ENCODE assay signal across 22 cellular contexts in genomic region chr2:140601342-140601741, GRCh38.
"Had no signal": no experiment of that assay in that cellular context is flagged by ENCODE, and none has a peak within 500 bp of the region (broad histone marks: within the 10 kb centered on the region; RNA-seq: fewer than 3 reads in every experiment).

No MANE protein-coding gene starts in this region.

- H3K27me3 ChIP-seq: SJSA1 had no signal

- H3K4me1 ChIP-seq: SJSA1 had no signal

- H3K4me2 ChIP-seq: KMS-11 had no signal

- H3K27ac ChIP-seq: KMS-11, SJSA1 had no signal

- ATAC-seq: HepG2, K562 had no signal

- DNase-seq: Kasumi-1, MM.1S, NCI-H1092 treated with DMSO at 0.1 percent for 48 hours, NCI-H1436, NCI-H187, NCI-H2029, NCI-H2081 treated with DMSO at 0.1 percent for 48 hours, NCI-H2171, NCI-H226, NCI-H446, NCI-H510A, NCI-H524 treated with DMSO at 0.1 percent for 48 hours, NCI-H69, NCI-H774, Right ventricle myocardium superior, RPMI8226, SIG-M5 had no signal

- H3K9ac ChIP-seq: KMS-11 had no signal

- H3K9me3 ChIP-seq: SJSA1 had no signal

- FAIRE-seq: HepG2, K562, RCC 7860 had no signal

- H3K4me3 ChIP-seq: K562, SJSA1 had no signal

- H3K36me3 ChIP-seq: SJSA1 had no signal
